ENCODE assay signal across 8 cellular contexts in the genomic region with DNA sequence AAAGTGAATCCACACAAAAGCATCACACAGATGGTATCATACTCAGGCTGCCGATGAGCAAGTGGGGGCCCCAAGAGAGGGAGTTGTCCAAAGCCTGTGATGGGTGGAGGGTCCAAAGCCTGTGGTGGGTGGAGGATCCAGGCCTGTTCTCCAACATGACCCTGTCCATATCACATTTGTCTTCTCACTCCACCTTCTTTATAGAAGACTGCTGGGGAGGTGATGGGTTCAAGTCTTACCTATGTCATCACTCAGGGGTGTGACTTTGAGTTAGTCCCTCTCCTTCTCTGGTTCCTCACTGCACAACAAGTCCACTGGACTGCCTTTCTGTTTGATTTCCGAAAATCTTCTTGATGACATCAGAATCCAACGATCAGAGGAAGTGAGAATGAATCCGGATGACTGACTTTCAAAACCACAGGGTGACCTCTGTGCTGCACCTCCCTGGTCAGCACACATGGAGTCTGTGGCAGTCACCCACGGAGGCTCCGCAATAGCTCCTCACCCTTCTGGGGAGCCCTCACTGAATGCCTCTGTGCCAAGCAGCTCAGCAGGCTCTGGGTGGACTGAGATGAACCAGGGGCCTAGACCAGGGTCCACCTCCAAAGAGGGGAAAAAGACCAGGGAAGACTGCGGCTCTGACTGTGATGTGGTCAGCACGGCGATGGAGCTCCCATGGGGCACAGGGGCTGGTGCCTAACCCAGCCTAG.
DNase-seq lines count a peak whose midpoint lies in the region; ATAC-seq and TF ChIP-seq lines count a peak whose summit lies in the region.

No MANE protein-coding gene starts in this region.

- intact Hi-C loops in CD8-positive, alpha-beta T cell (cut with DNase I, micrococcal nuclease): loop anchor here (2.0 to 10.0 kb wide), 6 partner anchors 50 to 285 kb away; no protein-coding TSS in a partner anchor

- H3K9me3 Mint-ChIP-seq in CD8-positive, alpha-beta T cell: no peaks in the 10 kb centered on the region

- H3K36me3 Mint-ChIP-seq in CD8-positive, alpha-beta T cell: no peaks in the 10 kb centered on the region

- H3K4me3 ChIP-seq in CD8-positive, alpha-beta T cell (ENCODE audit: low read depth, low read length): no peak overlapping the region
- H3K4me3 ChIP-seq in adipocyte (ENCODE audit: low read length) (no peak overlapping the region), SJCRH30 (no peak overlapping the region)

- DNase-seq in CD8-positive, alpha-beta T cell: no peak
- DNase-seq in GM19240 (ENCODE audit: insufficient read length, low spot score) (peak; percentile 59), adipocyte (ENCODE audit: low read depth) (peak; percentile 14), putamen (ENCODE audit: low spot score) (peak; percentile 22), DMS114 treated with DMSO at 0.1 percent for 48 hours (lab: John Stamatoyannopoulos, UW; ENCODE audit: unreplicated experiment) (no peak), SJCRH30 (no peak)
- DNase-seq in stimulated activated CD4-positive, alpha-beta T cell treated with anti-CD3 and anti-CD28 coated beads, Interleukin-4, amount 100 ng/mL, for 24 hours: no peak

- no peak overlapping the region for H3K4me3 Mint-ChIP-seq in CD8-positive, alpha-beta T cell

- peaks cover 47% of the 10 kb centered on the region for H3K4me1 ChIP-seq in CD8-positive, alpha-beta T cell (ENCODE audit: insufficient read depth, low read length)
- H3K4me1 ChIP-seq in adipocyte (ENCODE audit: control insufficient read depth, insufficient read depth, low read length) (no peaks in the 10 kb centered on the region), SJCRH30 (no peaks in the 10 kb centered on the region)

- H3K27me3 Mint-ChIP-seq in CD8-positive, alpha-beta T cell (ENCODE audit: low read depth): no peaks in the 10 kb centered on the region

- H3K9ac ChIP-seq in adipocyte (ENCODE audit: low read length): no peak overlapping the region

- POLR2A ChIA-PET in CD8-positive, alpha-beta T cell (lab: Charles Lee): interaction anchor here (0.6 to 1.0 kb wide), 2 partner anchors 50 to 117 kb away, joined by 3 read pairs; no protein-coding TSS in a partner anchor

- no peaks in the 10 kb centered on the region for H3K36me3 ChIP-seq in CD8-positive, alpha-beta T cell (ENCODE audit: insufficient read depth, low read length)
- no peaks in the 10 kb centered on the region for H3K36me3 ChIP-seq in adipocyte (ENCODE audit: control insufficient read depth, insufficient read depth, low read length, severe bottlenecking)
- no peaks in the 10 kb centered on the region for H3K36me3 ChIP-seq in SJCRH30

- TF ChIP-seq CTCF in CD8-positive, alpha-beta T cell (IDR thresholded peaks at IDR 0.05): no peak

- H3K27me3 ChIP-seq in CD8-positive, alpha-beta T cell (ENCODE audit: insufficient read depth, low read length): no peaks in the 10 kb centered on the region
- H3K27me3 ChIP-seq in adipocyte (replicated peaks; ENCODE audit: control insufficient read depth, insufficient read depth, low read length) (peaks cover 6% of the 10 kb centered on the region), SJCRH30 (no peaks in the 10 kb centered on the region)

- ATAC-seq in CD8-positive, alpha-beta T cell: no peak
- peak; percentile 49 for ATAC-seq in HG03442 (IDR thresholded peaks at IDR 0.05; ENCODE audit: unreplicated experiment)

- H3K27ac Mint-ChIP-seq in CD8-positive, alpha-beta T cell: peak overlapping the region; percentile 55

- no peak overlapping the region for H3K27ac ChIP-seq in CD8-positive, alpha-beta T cell (ENCODE audit: low read depth, low read length)
- H3K27ac ChIP-seq in SJCRH30: no peak overlapping the region

- CTCF ChIA-PET in CD8-positive, alpha-beta T cell (lab: Charles Lee): no interaction called here

- no peaks in the 10 kb centered on the region for H3K9me3 ChIP-seq in CD8-positive, alpha-beta T cell (ENCODE audit: low read length)
- H3K9me3 ChIP-seq in adipocyte (ENCODE audit: control insufficient read depth, low read length) (no peaks in the 10 kb centered on the region), SJCRH30 (replicated peaks) (no peaks in the 10 kb centered on the region)

- peaks cover 53% of the 10 kb centered on the region for H3K4me1 Mint-ChIP-seq in CD8-positive, alpha-beta T cell (ENCODE audit: low read depth)

Comparison
In these comparisons a context has a peak if more than half of its experiments do, and no peak if none do; other contexts are left out.
1. DNase-seq: peak in GM19240 (single experiment), adipocyte (single experiment) and putamen (single experiment); none in CD8-positive, alpha-beta T cell (0 of 7), DMS114 treated with DMSO at 0.1 percent for 48 hours (single experiment), stimulated activated CD4-positive, alpha-beta T cell treated with anti-CD3 and anti-CD28 coated beads, Interleukin-4, amount 100 ng/mL, for 24 hours (single experiment) and SJCRH30 (0 of 2).